ENCODE assay signal across 9 cellular contexts in the genomic region with DNA sequence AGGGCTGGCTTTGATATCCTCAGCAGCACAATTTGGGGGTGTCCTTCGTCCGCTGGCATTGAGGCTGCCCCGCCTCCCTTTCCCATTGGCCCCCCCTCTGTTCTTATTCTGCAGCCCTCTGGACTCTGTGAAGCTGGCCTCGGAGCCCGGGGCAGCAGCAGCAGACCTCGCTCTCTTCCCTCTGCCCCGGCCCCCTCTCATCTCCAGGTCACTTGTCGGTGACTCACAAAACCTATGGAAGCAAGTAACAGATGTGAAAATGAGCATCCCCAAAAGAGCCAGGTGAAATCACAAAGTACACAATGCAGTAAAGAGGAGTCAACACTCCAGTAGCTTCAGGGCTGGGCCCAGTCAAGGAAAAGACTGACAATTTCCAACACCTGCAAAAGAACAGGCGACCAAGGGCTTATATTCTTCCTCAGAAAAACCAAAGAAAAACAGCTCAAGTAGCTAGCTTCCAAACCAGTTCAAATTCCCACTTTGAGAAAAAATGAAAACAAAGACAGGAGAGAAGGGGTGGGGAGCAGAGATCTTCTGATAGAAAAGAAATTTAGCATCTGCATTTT.
A peak's percentile ranks its signal among the peaks of the same experiment; 100 is the strongest.
DNase-seq lines count a peak whose midpoint lies in the region; ATAC-seq, FAIRE-seq and TF ChIP-seq lines count a peak whose summit lies in the region.
"Had no signal": no experiment of that assay in that cellular context is flagged by ENCODE, and none has a peak within 500 bp of the region (broad histone marks: within the 10 kb centered on the region; RNA-seq: fewer than 3 reads in every experiment).

No MANE protein-coding gene starts in this region.

- TF ChIP-seq CTCF in SU-DHL-6 (IDR thresholded peaks at IDR 0.05; ENCODE audit: insufficient read depth, low read length, poor library complexity, severe bottlenecking), result no peak
- TF ChIP-seq CTCF in HepG2 (CRISPR knock-in tag; IDR thresholded peaks at IDR 0.05), result no peak

- H3K27me3 ChIP-seq in SU-DHL-6 (ENCODE audit: low read length) (no peaks in the 10 kb centered on the region), HepG2 (ENCODE audit: control insufficient read depth in 1 of 2, insufficient read depth in 2 of 2, low read length in 2 of 2) (no peaks in the 10 kb centered on the region), subcutaneous abdominal adipose tissue (ENCODE audit: control insufficient read depth in 5 of 5, insufficient read depth in 4 of 5, low read length in 5 of 5) (no peaks in the 10 kb centered on the region)

- H3K9me3 ChIP-seq in SU-DHL-6 (ENCODE audit: insufficient read depth, low read length) (no peaks in the 10 kb centered on the region), HepG2 (ENCODE audit: low read length) (no peaks in the 10 kb centered on the region), subcutaneous abdominal adipose tissue (ENCODE audit: control insufficient read depth in 5 of 5, low read length in 5 of 5) (no peaks in the 10 kb centered on the region)

- H4K20me1 ChIP-seq in SU-DHL-6 (ENCODE audit: low read depth, low read length) (no peaks in the 10 kb centered on the region), HepG2 (ENCODE audit: insufficient read depth, low read length) (no peaks in the 10 kb centered on the region)

- no peak for FAIRE-seq in HepG2 (lab: Jason Lieb, UNC)
- FAIRE-seq in GM19239 (lab: Jason Lieb, UNC), result no peak

- intact Hi-C loops in activated CD4-positive, alpha-beta T cell treated with anti-CD3 and anti-CD28 coated beads, Interleukin-2, amount 10 ng/mL, durations not matched to agents 24 days and 14 days (cut with micrococcal nuclease), result loop anchor here (2.0 kb wide), 1 partner anchor 64 kb away; no protein-coding TSS in a partner anchor
- intact Hi-C loops in HepG2 (cut with micrococcal nuclease; ENCODE audit: unreplicated experiment), result no loop called here

- H3K4me2 ChIP-seq in SU-DHL-6 (ENCODE audit: low read depth, low read length, poor library complexity, severe bottlenecking) (peak overlapping the region; percentile 93), HepG2 (ENCODE audit: low read depth, low read length) (peak overlapping the region; percentile 10; the same call in 1 of the 2 replicates)

- CTCF ChIA-PET in HepG2 (lab: Yijun Ruan, JAX; ENCODE audit: low intra/inter-chr PET ratio, low total read pairs), result no interaction called here

- H3K36me3 ChIP-seq in SU-DHL-6 (ENCODE audit: low read length) (peaks cover 21% of the 10 kb centered on the region; the same call in 1 of the 2 replicates), HepG2 (replicated peaks in 1 of 2; ENCODE audit: control insufficient read depth in 1 of 2, insufficient read depth in 2 of 2, low read length in 2 of 2) (no peaks in the 10 kb centered on the region), subcutaneous abdominal adipose tissue (ENCODE audit: control insufficient read depth in 5 of 5, insufficient read depth in 5 of 5, low read length in 5 of 5) (peaks cover 0 to 20% (median 15%) of the 10 kb centered on the region in 5 donors)

- no peak for TF ChIP-seq POLR2A in HepG2 (IDR thresholded peaks at IDR 0.05; ENCODE audit: insufficient read depth in 1 of 2, low read depth in 2 of 2, low read length in 2 of 2)

- H2AFZ ChIP-seq in SU-DHL-6 (ENCODE audit: low read depth, low read length, severe bottlenecking) (no peak overlapping the region), HepG2 (ENCODE audit: low read length) (no peak overlapping the region)

- WGBS in HepG2 (ENCODE audit: low lambda C conversion rate), result 24% methylated on average over 9 of the region's 9 CpGs

- in situ Hi-C loops in HepG2 (cut with HindIII; ENCODE audit: extremely low pct_ligation_motif_present, low pct_unique_long_range_greater_than_20kb), result no loop called here

- H3K9ac ChIP-seq in SU-DHL-6 (ENCODE audit: low read length), result peak overlapping the region; percentile 59
- H3K9ac ChIP-seq in HepG2 (ENCODE audit: insufficient read depth, low read depth, low read length), result no peak overlapping the region
- H3K9ac ChIP-seq in subcutaneous abdominal adipose tissue (ENCODE audit: low read length in 5 of 5), result no peak overlapping the region

- H3K4me3 ChIP-seq in SU-DHL-6 (ENCODE audit: insufficient read depth, low read length, poor library complexity, severe bottlenecking) (peak overlapping the region; percentile 15), HepG2 (replicated peaks in 1 of 3; ENCODE audit: insufficient read depth in 1 of 3, low read depth in 2 of 3, low read length in 3 of 3) (no peak overlapping the region), subcutaneous abdominal adipose tissue (ENCODE audit: low read depth in 1 of 5, low read length in 5 of 5) (peak overlapping the region in 1 of 5 donors; percentile 15)

- peak; percentile 39; the same call in 2 of the 3 replicates for ATAC-seq in HepG2

- peaks cover 70% of the 10 kb centered on the region for H3F3A ChIP-seq in SU-DHL-6 (ENCODE audit: insufficient read depth)

- peak overlapping the region; percentile 48 for H3K4me3 Mint-ChIP-seq in activated CD4-positive, alpha-beta T cell treated with anti-CD3 and anti-CD28 coated beads, Interleukin-2, amount 10 ng/mL, durations not matched to agents 24 days and 14 days

- no peak; a peak in 1 of 4 replicates for TF ChIP-seq EP300 in HepG2 (IDR thresholded peaks at IDR 0.05; ENCODE audit: low read depth in 2 of 2, low read length in 2 of 2)
- TF ChIP-seq EP300 in HepG2 (CRISPR knock-in tag; IDR thresholded peaks at IDR 0.05; ENCODE audit: borderline replicate concordance), result no peak

- no TSS peak for BruUV-seq in HepG2 (replicated peaks; lab: Mats Ljungman, UMichigan)

- H3K4me1 ChIP-seq in HepG2 (ENCODE audit: insufficient read depth, low read length) (peaks cover 80% of the 10 kb centered on the region), subcutaneous abdominal adipose tissue (ENCODE audit: control insufficient read depth in 5 of 5, insufficient read depth in 5 of 5, low read length in 5 of 5) (peaks cover 5 to 54% (median 43%) of the 10 kb centered on the region in 5 donors)

- peaks cover 72% of the 10 kb centered on the region for H3K79me2 ChIP-seq in SU-DHL-6 (ENCODE audit: insufficient read depth, low read length)
- no peaks in the 10 kb centered on the region for H3K79me2 ChIP-seq in HepG2 (ENCODE audit: insufficient read depth, low read length)

- no peak overlapping the region for H3K27ac Mint-ChIP-seq in activated CD4-positive, alpha-beta T cell treated with anti-CD3 and anti-CD28 coated beads, Interleukin-2, amount 10 ng/mL, durations not matched to agents 24 days and 14 days

- H3K4me1 Mint-ChIP-seq in activated CD4-positive, alpha-beta T cell treated with anti-CD3 and anti-CD28 coated beads, Interleukin-2, amount 10 ng/mL, durations not matched to agents 24 days and 14 days, result peaks cover 19% of the 10 kb centered on the region

- peaks cover 9% of the 10 kb centered on the region for H3K9me3 Mint-ChIP-seq in activated CD4-positive, alpha-beta T cell treated with anti-CD3 and anti-CD28 coated beads, Interleukin-2, amount 10 ng/mL, durations not matched to agents 24 days and 14 days

- TF ChIP-seq RAD21 in HepG2 (CRISPR knock-in tag; IDR thresholded peaks at IDR 0.05), result no peak

- no peaks in the 10 kb centered on the region for H3K9me2 ChIP-seq in SU-DHL-6 (replicated peaks; ENCODE audit: insufficient read depth, low read length)

- POLR2A ChIA-PET in HepG2 (lab: Yijun Ruan, JAX), result no interaction called here

- peaks cover 42% of the 10 kb centered on the region for H3K27me3 Mint-ChIP-seq in activated CD4-positive, alpha-beta T cell treated with anti-CD3 and anti-CD28 coated beads, Interleukin-2, amount 10 ng/mL, durations not matched to agents 24 days and 14 days

- no peak for DNase-seq in activated CD4-positive, alpha-beta T cell treated with anti-CD3 and anti-CD28 coated beads, Interleukin-2, amount 10 ng/mL, durations not matched to agents 24 days and 14 days
- DNase-seq in activated CD4-positive, alpha-beta T cell treated with anti-CD3 and anti-CD28 coated beads, Interleukin-2, amount 50 U/mL, for 48 hours, result no peak
- DNase-seq in HepG2 (ENCODE audit: low spot score) (peak; percentile 62), SIG-M5 treated with dmso at 0.1 percent for 504 hours (lab: John Stamatoyannopoulos, UW; ENCODE audit: unreplicated experiment) (no peak), GM19239 (ENCODE audit: insufficient read length, low spot score) (no peak), NCI-H187 (lab: John Stamatoyannopoulos, UW) (no peak)
- DNase-seq: midbrain had no signal

- H3K27ac ChIP-seq in SU-DHL-6 (ENCODE audit: low read depth, low read length) (peak overlapping the region; percentile 98), HepG2 (ENCODE audit: extremely low read length, insufficient read depth, low read length) (no peak overlapping the region), subcutaneous abdominal adipose tissue (ENCODE audit: low read depth, low read length) (peak overlapping the region; percentile 53)

- H3K36me3 Mint-ChIP-seq in activated CD4-positive, alpha-beta T cell treated with anti-CD3 and anti-CD28 coated beads, Interleukin-2, amount 10 ng/mL, durations not matched to agents 24 days and 14 days (ENCODE audit: low read depth), result peaks cover 2% of the 10 kb centered on the region

TF ChIP-seq in HepG2, 621 proteins besides CTCF, POLR2A, EP300 and RAD21 (continues in another document):
- TF ChIP-seq RNF2 (conservative IDR thresholded peaks at IDR 0.05; ENCODE audit: low read depth), result no peak
